Comparison of ENCODE assay signal across 34 cellular contexts in genomic region chrX:12471061-12471460, GRCh38.
"Had no signal": no experiment of that assay in that cellular context is flagged by ENCODE, and none has a peak within 500 bp of the region (broad histone marks: within the 10 kb centered on the region; RNA-seq: fewer than 3 reads in every experiment).

No MANE protein-coding gene starts in this region.

- H3K36me3 ChIP-seq: adrenal gland, esophagus squamous epithelium, WERI-Rb-1 had no signal

- H3K4me3 Mint-ChIP-seq: activated B cell treated with CpG ODN at 0.5 μM for 24 hours; activated CD4-positive, alpha-beta memory T cell treated with anti-CD3 and anti-CD28 coated beads for 36 hours; activated CD4-positive, alpha-beta T cell treated with anti-CD3 and anti-CD28 coated beads, Interleukin-2, amount 10 ng/mL, durations not matched to agents 24 days and 14 days; activated CD8-positive, alpha-beta memory T cell treated with anti-CD3 and anti-CD28 coated beads, Interleukin-2, amount 10 ng/mL, durations not matched to agents 7 days and 5 days; activated CD8-positive, alpha-beta T cell treated with anti-CD3 and anti-CD28 coated beads, Interleukin-2, amount 10 ng/mL, durations not matched to agents 7 days and 5 days; activated naive CD4-positive, alpha-beta T cell treated with anti-CD3 and anti-CD28 coated beads for 36 hours; activated naive CD4-positive, alpha-beta T cell treated with anti-CD3 and anti-CD28 coated beads, Interleukin-2, amount 50 U/mL, for 24 hours; activated naive CD8-positive, alpha-beta T cell treated with anti-CD3 and anti-CD28 coated beads for 36 hours; activated naive CD8-positive, alpha-beta T cell treated with anti-CD3 and anti-CD28 coated beads, Interleukin-2, amount 50 U/mL, for 24 hours; activated T-helper 1 cell treated with anti-CD3 and anti-CD28 coated beads, Interleukin-12 subunit alpha, Interleukin-12 subunit beta, Interleukin-2, Interleukin-4 antibody, amounts not matched to agents 30 ng/mL and 10 ng/mL and 1 ng/mL, durations not matched to agents 14 hours and 24 hours and 36 hours; central memory CD8-positive, alpha-beta T cell; dendritic cell treated with granulocyte-macrophage colony-stimulating factor and Interleukin-4, amounts not matched to agents 40 ng/mL and 50 ng/mL, for 4 days; endodermal cell; T-helper 17 cell; T-helper 2 cell treated with Interferon-gamma antibody and Interleukin-4, amounts not matched to agents 5 μg/mL and 100 μg/mL, for 36 hours had no signal

- H3K27me3 ChIP-seq: body of pancreas, esophagus squamous epithelium had no signal

- H3K4me3 ChIP-seq: adrenal gland, body of pancreas, coronary artery, dorsolateral prefrontal cortex, esophagus squamous epithelium had no signal

- H3K4me1 ChIP-seq: adrenal gland, body of pancreas, esophagus squamous epithelium had no signal

- H3K4me1 Mint-ChIP-seq: activated B cell treated with CpG ODN at 0.5 μM for 24 hours; activated CD4-positive, alpha-beta T cell treated with anti-CD3 and anti-CD28 coated beads, Interleukin-2, amount 10 ng/mL, durations not matched to agents 24 days and 14 days; activated CD8-positive, alpha-beta memory T cell treated with anti-CD3 and anti-CD28 coated beads, Interleukin-2, amount 10 ng/mL, durations not matched to agents 7 days and 5 days; activated naive CD4-positive, alpha-beta T cell treated with anti-CD3 and anti-CD28 coated beads, Interleukin-2, amount 50 U/mL, for 24 hours; activated naive CD8-positive, alpha-beta T cell treated with anti-CD3 and anti-CD28 coated beads for 36 hours; activated naive CD8-positive, alpha-beta T cell treated with anti-CD3 and anti-CD28 coated beads, Interleukin-2, amount 50 U/mL, for 24 hours; central memory CD8-positive, alpha-beta T cell; T-helper 17 cell had no signal

- ATAC-seq: activated CD4-positive, CD25-positive, alpha-beta regulatory T cell treated with anti-CD3 and anti-CD28 coated beads, Interleukin-2, amount 50 U/mL, for 24 hours; activated CD8-positive, alpha-beta memory T cell treated with anti-CD3 and anti-CD28 coated beads, Interleukin-2, amount 10 ng/mL, durations not matched to agents 7 days and 5 days; activated CD8-positive, alpha-beta T cell treated with anti-CD3 and anti-CD28 coated beads, Interleukin-2, amount 10 ng/mL, durations not matched to agents 7 days and 5 days; activated naive CD8-positive, alpha-beta T cell treated with anti-CD3 and anti-CD28 coated beads, Interleukin-2, amount 50 U/mL, for 24 hours; body of pancreas; T-helper 17 cell had no signal

- H3K9me3 ChIP-seq: adrenal gland, body of pancreas, esophagus squamous epithelium had no signal

- H3K27ac Mint-ChIP-seq: activated B cell treated with CpG ODN at 0.5 μM for 24 hours; activated CD4-positive, alpha-beta memory T cell treated with anti-CD3 and anti-CD28 coated beads for 36 hours; activated CD4-positive, alpha-beta T cell treated with anti-CD3 and anti-CD28 coated beads, Interleukin-2, amount 10 ng/mL, durations not matched to agents 24 days and 14 days; activated CD8-positive, alpha-beta memory T cell treated with anti-CD3 and anti-CD28 coated beads, Interleukin-2, amount 10 ng/mL, durations not matched to agents 7 days and 5 days; activated CD8-positive, alpha-beta T cell treated with anti-CD3 and anti-CD28 coated beads, Interleukin-2, amount 10 ng/mL, durations not matched to agents 7 days and 5 days; activated naive CD4-positive, alpha-beta T cell treated with anti-CD3 and anti-CD28 coated beads for 36 hours; activated naive CD4-positive, alpha-beta T cell treated with anti-CD3 and anti-CD28 coated beads, Interleukin-2, amount 50 U/mL, for 24 hours; activated naive CD8-positive, alpha-beta T cell treated with anti-CD3 and anti-CD28 coated beads for 36 hours; activated naive CD8-positive, alpha-beta T cell treated with anti-CD3 and anti-CD28 coated beads, Interleukin-2, amount 50 U/mL, for 24 hours; activated T-helper 1 cell treated with anti-CD3 and anti-CD28 coated beads, Interleukin-12 subunit alpha, Interleukin-12 subunit beta, Interleukin-2, Interleukin-4 antibody, amounts not matched to agents 30 ng/mL and 10 ng/mL and 1 ng/mL, durations not matched to agents 14 hours and 24 hours and 36 hours; activated T-helper 2 cell treated with anti-CD3 and anti-CD28 coated beads, Interferon-gamma antibody, Interleukin-2, Interleukin-4, amounts not matched to agents 10 μg/mL and 5 μg/mL and 100 μg/mL, durations not matched to agents 14 hours and 24 hours and 36 hours; dendritic cell treated with granulocyte-macrophage colony-stimulating factor and Interleukin-4, amounts not matched to agents 40 ng/mL and 50 ng/mL, for 4 days; endodermal cell; T-helper 17 cell; T-helper 2 cell treated with Interferon-gamma antibody and Interleukin-4, amounts not matched to agents 5 μg/mL and 100 μg/mL, for 36 hours had no signal

- DNase-seq: activated B cell treated with CpG ODN at 0.5 μM for 24 hours; activated CD4-positive, alpha-beta memory T cell treated with anti-CD3 and anti-CD28 coated beads for 36 hours; activated CD4-positive, alpha-beta T cell treated with anti-CD3 and anti-CD28 coated beads, Interleukin-2, amount 10 ng/mL, durations not matched to agents 24 days and 14 days; activated CD8-positive, alpha-beta memory T cell treated with anti-CD3 and anti-CD28 coated beads, Interleukin-2, amount 10 ng/mL, durations not matched to agents 7 days and 5 days; activated CD8-positive, alpha-beta memory T cell treated with anti-CD3 and anti-CD28 coated beads, Interleukin-2, amount 50 U/mL, for 4 hours; activated CD8-positive, alpha-beta T cell treated with anti-CD3 and anti-CD28 coated beads, Interleukin-2, amount 10 ng/mL, durations not matched to agents 7 days and 5 days; activated effector memory CD4-positive, alpha-beta T cell treated with anti-CD3 and anti-CD28 coated beads, Interleukin-2, amount 50 U/mL, for 16 hours; activated naive CD4-positive, alpha-beta T cell treated with anti-CD3 and anti-CD28 coated beads for 36 hours; activated naive CD8-positive, alpha-beta T cell treated with anti-CD3 and anti-CD28 coated beads for 36 hours; activated naive CD8-positive, alpha-beta T cell treated with anti-CD3 and anti-CD28 coated beads, Interleukin-2, amount 50 U/mL, for 24 hours; activated T-cell treated with anti-CD3 and anti-CD28 coated beads, Interleukin-2, amount 50 U/mL, for 1 hour; activated T-cell treated with anti-CD3 and anti-CD28 coated beads, Interleukin-2, amount 50 U/mL, for 48 hours; adrenal gland; amygdala; aorta; body of pancreas; dorsolateral prefrontal cortex; effector memory CD4-positive, alpha-beta T cell; endodermal cell; esophagus squamous epithelium; head of caudate nucleus; T-helper 1 cell; T-helper 17 cell; T1000; WERI-Rb-1 had no signal

- H3K36me3 Mint-ChIP-seq: activated CD4-positive, alpha-beta memory T cell treated with anti-CD3 and anti-CD28 coated beads for 36 hours; activated CD8-positive, alpha-beta memory T cell treated with anti-CD3 and anti-CD28 coated beads, Interleukin-2, amount 10 ng/mL, durations not matched to agents 7 days and 5 days; activated naive CD4-positive, alpha-beta T cell treated with anti-CD3 and anti-CD28 coated beads, Interleukin-2, amount 50 U/mL, for 24 hours; activated naive CD8-positive, alpha-beta T cell treated with anti-CD3 and anti-CD28 coated beads for 36 hours had no signal

- H3K27me3 Mint-ChIP-seq: activated CD4-positive, alpha-beta memory T cell treated with anti-CD3 and anti-CD28 coated beads for 36 hours; activated CD4-positive, alpha-beta T cell treated with anti-CD3 and anti-CD28 coated beads, Interleukin-2, amount 10 ng/mL, durations not matched to agents 24 days and 14 days; activated CD8-positive, alpha-beta memory T cell treated with anti-CD3 and anti-CD28 coated beads, Interleukin-2, amount 10 ng/mL, durations not matched to agents 7 days and 5 days; activated naive CD8-positive, alpha-beta T cell treated with anti-CD3 and anti-CD28 coated beads, Interleukin-2, amount 50 U/mL, for 24 hours; central memory CD8-positive, alpha-beta T cell; dendritic cell treated with granulocyte-macrophage colony-stimulating factor and Interleukin-4, amounts not matched to agents 40 ng/mL and 50 ng/mL, for 4 days; T-helper 17 cell had no signal

- FAIRE-seq: frontal cortex had no signal

- H3K9me3 Mint-ChIP-seq: activated B cell treated with CpG ODN at 0.5 μM for 24 hours; activated CD4-positive, alpha-beta memory T cell treated with anti-CD3 and anti-CD28 coated beads for 36 hours; activated CD4-positive, alpha-beta T cell treated with anti-CD3 and anti-CD28 coated beads, Interleukin-2, amount 10 ng/mL, durations not matched to agents 24 days and 14 days; activated naive CD4-positive, alpha-beta T cell treated with anti-CD3 and anti-CD28 coated beads for 36 hours; activated naive CD4-positive, alpha-beta T cell treated with anti-CD3 and anti-CD28 coated beads, Interleukin-2, amount 50 U/mL, for 24 hours; activated naive CD8-positive, alpha-beta T cell treated with anti-CD3 and anti-CD28 coated beads, Interleukin-2, amount 50 U/mL, for 24 hours; activated T-helper 1 cell treated with anti-CD3 and anti-CD28 coated beads, Interleukin-12 subunit alpha, Interleukin-12 subunit beta, Interleukin-2, Interleukin-4 antibody, amounts not matched to agents 30 ng/mL and 10 ng/mL and 1 ng/mL, durations not matched to agents 14 hours and 24 hours and 36 hours; activated T-helper 2 cell treated with anti-CD3 and anti-CD28 coated beads, Interferon-gamma antibody, Interleukin-2, Interleukin-4, amounts not matched to agents 10 μg/mL and 5 μg/mL and 100 μg/mL, durations not matched to agents 14 hours and 24 hours and 36 hours; dendritic cell treated with granulocyte-macrophage colony-stimulating factor and Interleukin-4, amounts not matched to agents 40 ng/mL and 50 ng/mL, for 4 days; T-helper 2 cell treated with Interferon-gamma antibody and Interleukin-4, amounts not matched to agents 5 μg/mL and 100 μg/mL, for 36 hours had no signal

- H3K27ac ChIP-seq: adrenal gland, body of pancreas, coronary artery, dorsolateral prefrontal cortex, esophagus squamous epithelium, WERI-Rb-1 had no signal
